Comparison of ENCODE assay signal across 14 cellular contexts in the genomic region with DNA sequence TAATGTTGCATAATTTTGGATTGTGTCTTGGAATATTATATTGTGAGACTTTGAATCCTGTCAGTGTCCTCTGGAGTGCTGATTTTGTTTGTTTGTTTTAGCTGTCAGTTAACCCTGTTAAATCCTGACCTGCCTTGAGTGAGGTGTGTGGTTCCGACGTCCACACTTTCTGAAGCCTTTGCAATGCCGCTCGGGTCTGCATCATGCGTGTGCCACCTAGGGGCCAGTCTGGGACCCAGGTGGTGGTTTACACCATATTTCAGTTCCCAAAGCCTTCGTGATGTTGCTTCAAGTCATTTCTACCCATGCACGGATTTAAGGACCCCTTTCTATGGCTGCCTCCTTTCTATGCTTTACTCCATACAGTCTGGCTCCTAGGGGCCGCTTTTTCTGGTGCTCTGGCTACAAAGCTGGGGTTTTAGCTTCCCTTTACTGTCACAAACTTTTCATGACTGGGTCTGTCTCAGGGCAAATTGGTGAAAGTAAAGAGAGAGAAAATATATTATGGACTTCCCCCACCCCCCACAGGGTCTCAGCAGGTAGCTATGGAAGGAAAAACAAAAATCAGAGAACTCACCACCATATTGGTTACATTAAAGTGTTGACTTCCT. TPM values are rescaled to one million over a fixed set of nuclear protein-coding genes. Genes with fewer than 3 reads are reported as not detected.
A peak's percentile ranks its signal among the peaks of the same experiment; 100 is the strongest.
DNase-seq lines count a peak whose midpoint lies in the region; ATAC-seq, FAIRE-seq and TF ChIP-seq lines count a peak whose summit lies in the region.
"Had no signal": no experiment of that assay in that cellular context is flagged by ENCODE, and none has a peak within 500 bp of the region (broad histone marks: within the 10 kb centered on the region; RNA-seq: fewer than 3 reads in every experiment).

No MANE protein-coding gene starts in this region.

- no peak for ATAC-seq in HG03108 (IDR thresholded peaks at IDR 0.05; ENCODE audit: unreplicated experiment)
- ATAC-seq in HG02623 (IDR thresholded peaks at IDR 0.05; ENCODE audit: unreplicated experiment) = no peak

- H3K9me3 ChIP-seq in astrocyte (ENCODE audit: insufficient read depth, low read depth, low read length) = no peaks in the 10 kb centered on the region

- no peak for FAIRE-seq in astrocyte (lab: Jason Lieb, UNC)
- FAIRE-seq: GM12892 had no signal

- H3K9ac ChIP-seq in astrocyte (ENCODE audit: low read length) = no peak overlapping the region

- no peaks in the 10 kb centered on the region for H3K4me1 Mint-ChIP-seq in astrocyte (ENCODE audit: low read depth, unreplicated experiment)

- H4K20me1 ChIP-seq in astrocyte (ENCODE audit: insufficient read depth, low read length) = no peaks in the 10 kb centered on the region

- no peaks in the 10 kb centered on the region for H3K36me3 ChIP-seq in astrocyte (ENCODE audit: insufficient read depth, low read length)

- no peaks in the 10 kb centered on the region for H3K79me2 ChIP-seq in astrocyte (ENCODE audit: insufficient read depth, low read length)

- H3K4me2 ChIP-seq in astrocyte (ENCODE audit: low read length) = no peak overlapping the region

- H3K27ac Mint-ChIP-seq in astrocyte (ENCODE audit: unreplicated experiment) = no peak overlapping the region
- H3K27ac Mint-ChIP-seq: T-helper 2 cell treated with Interferon-gamma antibody and Interleukin-4, amounts not matched to agents 5 μg/mL and 100 μg/mL, for 36 hours had no signal

- no peaks in the 10 kb centered on the region for H3K36me3 Mint-ChIP-seq in astrocyte (ENCODE audit: low read depth, unreplicated experiment)

- peaks cover 4% of the 10 kb centered on the region for H3K9me3 Mint-ChIP-seq in astrocyte (ENCODE audit: unreplicated experiment)

- H3K27me3 ChIP-seq in astrocyte (ENCODE audit: insufficient read depth, low read length) = peaks cover 16% of the 10 kb centered on the region

- no peak overlapping the region for H3K27ac ChIP-seq in astrocyte (ENCODE audit: low read depth, low read length)
- H3K27ac ChIP-seq: epithelial cell of prostate had no signal

- H3K4me3 ChIP-seq in astrocyte (ENCODE audit: insufficient read depth, low read depth, low read length) = no peak overlapping the region

- peak; percentile 23 for TF ChIP-seq CTCF in astrocyte (IDR thresholded peaks at IDR 0.05; ENCODE audit: insufficient read depth, low read depth, low read length)

- H3K4me3 Mint-ChIP-seq in astrocyte (ENCODE audit: unreplicated experiment) = no peak overlapping the region
- H3K4me3 Mint-ChIP-seq: T-helper 2 cell treated with Interferon-gamma antibody and Interleukin-4, amounts not matched to agents 5 μg/mL and 100 μg/mL, for 36 hours had no signal

- no peaks in the 10 kb centered on the region for H3K4me1 ChIP-seq in astrocyte (ENCODE audit: insufficient read depth, low read length)

- H3K27me3 Mint-ChIP-seq in astrocyte (ENCODE audit: low read depth, unreplicated experiment) = peaks cover 52% of the 10 kb centered on the region

- no peak overlapping the region for H2AFZ ChIP-seq in astrocyte (ENCODE audit: low read depth, low read length)

- DNase-seq in Daoy (ENCODE audit: low read depth) = peak; percentile 9
- DNase-seq in HuH-7.5 (ENCODE audit: low spot score) = peak; percentile 43
- DNase-seq in astrocyte (ENCODE audit: low read depth) = no peak
- peak; percentile 25 for DNase-seq in left kidney (ENCODE audit: low read depth, low spot score)
- no peak for DNase-seq in putamen (ENCODE audit: low spot score)
- DNase-seq in activated CD4-positive, alpha-beta T cell treated with anti-CD3 and anti-CD28 coated beads for 1 hour = no peak
- DNase-seq: activated effector memory CD4-positive, alpha-beta T cell treated with anti-CD3 and anti-CD28 coated beads, Interleukin-2, amount 50 U/mL, for 16 hours; Kasumi-1; stimulated activated CD4-positive, alpha-beta T cell treated with anti-CD3 and anti-CD28 coated beads, Interleukin-2, amount 100 ng/mL, for 48 hours had no signal

RNA-seq across cellular contexts. Expression of a gene that starts 11.4 kb away (rescaled TPM):
- total RNA-seq in Daoy (2014; rRNA removed; shearing (Covaris generic)) = 0.06 TPM in 1 of 2 replicates, not detected in the other
- total RNA-seq in astrocyte = not detected in 2 replicates

RNA-seq across cellular contexts. Expression of a gene that starts 30.0 kb away (rescaled TPM):
- total RNA-seq in Daoy (2014; rRNA removed; shearing (Covaris generic)) = not detected in 2 replicates
- not detected in 2 replicates for total RNA-seq in astrocyte

RNA-seq across cellular contexts. Expression of a gene that starts 53.6 kb away (rescaled TPM):
- 5.5 and 8.8 TPM in 2 replicates for total RNA-seq in Daoy (2014; rRNA removed; shearing (Covaris generic))
- 24.9 and 29.4 TPM in 2 replicates for total RNA-seq in astrocyte

RNA-seq across cellular contexts. Expression of a gene that starts 55.8 kb away (rescaled TPM):
- total RNA-seq in Daoy (2014; rRNA removed; shearing (Covaris generic)) = not detected in 2 replicates
- not detected in 2 replicates for total RNA-seq in astrocyte

Comparison
In these comparisons a context has a peak if more than half of its experiments do, and no peak if none do; other contexts are left out.
1. DNase-seq: peak in Daoy (single experiment), HuH-7.5 (single experiment) and left kidney (single experiment); none in astrocyte (single experiment), putamen (single experiment) and activated CD4-positive, alpha-beta T cell treated with anti-CD3 and anti-CD28 coated beads for 1 hour (single experiment).